8 cellular contexts compared by ENCODE assay signal in the genomic region with DNA sequence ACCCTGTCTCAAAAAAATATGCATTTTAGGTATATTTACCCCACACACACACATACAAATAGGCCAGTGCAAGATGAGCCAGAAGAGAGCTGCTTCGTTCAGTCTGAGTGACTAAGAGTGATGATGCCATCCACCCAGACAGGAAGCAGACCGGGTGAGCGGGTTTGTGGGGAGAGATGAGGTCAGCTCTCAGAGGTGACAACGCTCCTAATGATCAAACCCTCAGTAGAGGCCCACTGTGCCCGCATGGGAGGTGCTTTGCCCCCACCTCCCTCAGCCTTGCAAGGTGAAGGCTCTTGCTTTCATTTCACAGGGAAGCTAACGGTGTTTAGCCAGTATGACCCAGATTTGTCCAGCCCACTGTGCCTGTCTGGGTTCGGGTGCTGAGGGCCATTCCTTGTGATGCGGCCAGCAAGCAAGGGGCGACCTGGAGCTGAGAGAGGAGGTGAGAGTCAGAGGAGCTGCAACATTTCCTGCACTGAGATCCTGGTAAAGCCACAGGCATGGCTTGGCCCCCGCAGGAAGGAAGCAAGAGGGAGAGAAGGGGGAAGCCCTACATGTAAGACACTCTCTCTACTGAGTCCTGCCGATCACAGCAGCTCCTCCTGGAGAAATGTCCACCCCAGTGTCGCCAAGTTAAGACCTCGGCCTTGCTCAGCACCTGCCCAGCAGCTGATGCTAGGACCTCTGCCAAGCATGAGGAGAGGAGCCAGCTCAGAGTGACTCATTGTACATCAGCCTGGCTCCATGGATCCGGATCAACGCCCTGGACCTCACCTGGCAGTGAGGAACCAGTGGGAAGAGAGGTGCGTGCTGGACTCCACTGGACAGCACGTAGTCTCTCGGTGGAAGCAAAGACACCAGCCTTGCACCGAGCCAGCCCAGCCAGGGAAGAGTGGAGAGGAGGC. TPM values are rescaled to one million over a fixed set of nuclear protein-coding genes. Genes with fewer than 3 reads are reported as not detected.
DNase-seq lines count a peak whose midpoint lies in the region; ATAC-seq and TF ChIP-seq lines count a peak whose summit lies in the region.

No MANE protein-coding gene starts in this region.

- TF ChIP-seq CTCF in GM12865 (IDR thresholded peaks at IDR 0.05; ENCODE audit: insufficient read depth, low read depth, low read length, missing control alignments) (no peak), NB4 (IDR thresholded peaks at IDR 0.05; ENCODE audit: low read depth, low read length) (no peak), neural cell (IDR thresholded peaks at IDR 0.05; ENCODE audit: poor library complexity, severe bottlenecking) (no peak), upper lobe of left lung (IDR thresholded peaks at IDR 0.05) (no peak)

- H3K27me3 ChIP-seq in neural cell (ENCODE audit: insufficient read depth, low read depth, low read length): no peaks in the 10 kb centered on the region
- H3K27me3 ChIP-seq in upper lobe of left lung: no peaks in the 10 kb centered on the region

- peak; percentile 99 for ATAC-seq in HG02588 (IDR thresholded peaks at IDR 0.05; ENCODE audit: unreplicated experiment)
- peak; percentile 85 to 91 for ATAC-seq in upper lobe of left lung (ENCODE audit: low FRiP score in 2 of 2)

- H3K9me3 ChIP-seq in neural cell (ENCODE audit: low read length) (no peaks in the 10 kb centered on the region), upper lobe of left lung (no peaks in the 10 kb centered on the region)

- no peaks in the 10 kb centered on the region for H3K9me2 ChIP-seq in neural cell (ENCODE audit: insufficient read depth, low read length)

- TF ChIP-seq EP300 in neural cell (conservative IDR thresholded peaks at IDR 0.05; ENCODE audit: poor library complexity, severe bottlenecking) (no peak), upper lobe of left lung (IDR thresholded peaks at IDR 0.05) (no peak)

- no peaks in the 10 kb centered on the region for H3K36me3 ChIP-seq in neural cell (ENCODE audit: insufficient read depth, low read length)
- H3K36me3 ChIP-seq in upper lobe of left lung: no peaks in the 10 kb centered on the region

- peak overlapping the region; percentile 49 for H3K9ac ChIP-seq in neural cell (ENCODE audit: low read length)

- no peak for TF ChIP-seq POLR2A in NB4 (IDR thresholded peaks at IDR 0.05; ENCODE audit: extremely low read depth, insufficient read length)
- TF ChIP-seq POLR2A in upper lobe of left lung (IDR thresholded peaks at IDR 0.05): peak in 1 of 4 donors; percentile 16

- H3F3A ChIP-seq in neural cell (ENCODE audit: insufficient read depth, low read length, poor library complexity, severe bottlenecking): no peaks in the 10 kb centered on the region

- H3K4me3 ChIP-seq in GM12865 (ENCODE audit: low read depth, low read length): peak overlapping the region; percentile 10
- H3K4me3 ChIP-seq in NB4 (ENCODE audit: low read depth, low read length): peak overlapping the region; percentile 30
- peak overlapping the region; percentile 46 for H3K4me3 ChIP-seq in neural cell (ENCODE audit: low read length)
- H3K4me3 ChIP-seq in upper lobe of left lung: peak overlapping the region in 3 of 4 donors; percentile 6 to 20 (median 14)

- H3K4me1 ChIP-seq in upper lobe of left lung: peaks cover 9 to 36% (median 30%) of the 10 kb centered on the region in 4 donors

- H3K27ac ChIP-seq in neural cell (ENCODE audit: low read length) (peak overlapping the region; percentile 79), upper lobe of left lung (peak overlapping the region in 2 of 4 donors; percentile 19 to 57)

- peak overlapping the region; percentile 32 for H2AFZ ChIP-seq in neural cell (ENCODE audit: low read depth, low read length)

- H4K20me1 ChIP-seq in neural cell (ENCODE audit: insufficient read depth): no peaks in the 10 kb centered on the region

- peak; percentile 84 for DNase-seq in GM12865 (ENCODE audit: low read depth)
- DNase-seq in NB4 (ENCODE audit: low read depth): peak; percentile 96
- peak; percentile 73 for DNase-seq in activated CD4-positive, alpha-beta T cell treated with anti-CD3 and anti-CD28 coated beads, Interleukin-2, amount 50 U/mL, for 1 hour
- DNase-seq in effector CD8-positive, alpha-beta T cell (lab: John Stamatoyannopoulos, UW): peak; percentile 47
- DNase-seq in upper lobe of left lung: peak in 1 of 2 donors; percentile 73
- DNase-seq in NCI-H2107 (lab: John Stamatoyannopoulos, UW): no peak

- TF ChIP-seq RAD21 in neural cell (conservative IDR thresholded peaks at IDR 0.05): no peak

- no peak overlapping the region for H3K4me2 ChIP-seq in neural cell (ENCODE audit: low read length)

- no peaks in the 10 kb centered on the region for H3K79me2 ChIP-seq in neural cell (replicated peaks; ENCODE audit: insufficient read depth, low read length)

- WGBS in upper lobe of left lung, 2 donors: 53 to 61% methylated on average over 13 to 19 of the region's 19 CpGs

TF ChIP-seq in neural cell, 6 proteins besides CTCF, POLR2A, EP300 and RAD21:
- TF ChIP-seq MXI1 (conservative IDR thresholded peaks at IDR 0.05; ENCODE audit: poor library complexity, severe bottlenecking) (no peak), TAF1 (IDR thresholded peaks at IDR 0.05; ENCODE audit: low read depth) (no peak), POLR2AphosphoS5 (IDR thresholded peaks at IDR 0.05) (no peak), SMC3 (conservative IDR thresholded peaks at IDR 0.05; ENCODE audit: poor library complexity) (no peak), EZH2 (IDR thresholded peaks at IDR 0.05; ENCODE audit: borderline replicate concordance, insufficient read depth, low read length, poor library complexity, severe bottlenecking) (no peak)
- TF ChIP-seq, protein P1, sequence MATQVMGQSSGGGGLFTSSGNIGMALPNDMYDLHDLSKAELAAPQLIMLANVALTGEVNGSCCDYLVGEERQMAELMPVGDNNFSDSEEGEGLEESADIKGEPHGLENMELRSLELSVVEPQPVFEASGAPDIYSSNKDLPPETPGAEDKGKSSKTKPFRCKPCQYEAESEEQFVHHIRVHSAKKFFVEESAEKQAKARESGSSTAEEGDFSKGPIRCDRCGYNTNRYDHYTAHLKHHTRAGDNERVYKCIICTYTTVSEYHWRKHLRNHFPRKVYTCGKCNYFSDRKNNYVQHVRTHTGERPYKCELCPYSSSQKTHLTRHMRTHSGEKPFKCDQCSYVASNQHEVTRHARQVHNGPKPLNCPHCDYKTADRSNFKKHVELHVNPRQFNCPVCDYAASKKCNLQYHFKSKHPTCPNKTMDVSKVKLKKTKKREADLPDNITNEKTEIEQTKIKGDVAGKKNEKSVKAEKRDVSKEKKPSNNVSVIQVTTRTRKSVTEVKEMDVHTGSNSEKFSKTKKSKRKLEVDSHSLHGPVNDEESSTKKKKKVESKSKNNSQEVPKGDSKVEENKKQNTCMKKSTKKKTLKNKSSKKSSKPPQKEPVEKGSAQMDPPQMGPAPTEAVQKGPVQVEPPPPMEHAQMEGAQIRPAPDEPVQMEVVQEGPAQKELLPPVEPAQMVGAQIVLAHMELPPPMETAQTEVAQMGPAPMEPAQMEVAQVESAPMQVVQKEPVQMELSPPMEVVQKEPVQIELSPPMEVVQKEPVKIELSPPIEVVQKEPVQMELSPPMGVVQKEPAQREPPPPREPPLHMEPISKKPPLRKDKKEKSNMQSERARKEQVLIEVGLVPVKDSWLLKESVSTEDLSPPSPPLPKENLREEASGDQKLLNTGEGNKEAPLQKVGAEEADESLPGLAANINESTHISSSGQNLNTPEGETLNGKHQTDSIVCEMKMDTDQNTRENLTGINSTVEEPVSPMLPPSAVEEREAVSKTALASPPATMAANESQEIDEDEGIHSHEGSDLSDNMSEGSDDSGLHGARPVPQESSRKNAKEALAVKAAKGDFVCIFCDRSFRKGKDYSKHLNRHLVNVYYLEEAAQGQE (IDR thresholded peaks at IDR 0.05; ENCODE audit: borderline replicate concordance): no peak

RNA-seq across cellular contexts. Expression of a gene that starts 37.0 kb away (rescaled TPM):
- polyA plus RNA-seq in neural cell: 60.9 and 81.0 TPM in 2 replicates
- 46.5 and 51.7 TPM in 2 replicates for polyA minus RNA-seq in neural cell
- total RNA-seq in upper lobe of left lung: 10 to 100 TPM; 10.8 to 57.6 (median 27.4) TPM

RNA-seq across cellular contexts. Expression of a gene that starts 50.4 kb away (rescaled TPM):
- polyA plus RNA-seq in neural cell: 41.3 and 48.8 TPM in 2 replicates
- 193 and 253 TPM in 2 replicates for polyA minus RNA-seq in neural cell
- total RNA-seq in upper lobe of left lung: 10 to 100 TPM; 36.3 to 95.3 (median 46.8) TPM

RNA-seq across cellular contexts. Expression of a gene that starts 55.8 kb away (rescaled TPM):
- polyA plus RNA-seq in neural cell: 120 and 171 TPM in 2 replicates
- 101 TPM in 2 replicates for polyA minus RNA-seq in neural cell
- total RNA-seq in upper lobe of left lung: 10 to 100 TPM in 5 of 6 donors, 1 to 10 TPM in 1; 8.3 to 52.8 (median 40.0) TPM
